Comparison of ENCODE assay signal across 8 cellular contexts in the genomic region with DNA sequence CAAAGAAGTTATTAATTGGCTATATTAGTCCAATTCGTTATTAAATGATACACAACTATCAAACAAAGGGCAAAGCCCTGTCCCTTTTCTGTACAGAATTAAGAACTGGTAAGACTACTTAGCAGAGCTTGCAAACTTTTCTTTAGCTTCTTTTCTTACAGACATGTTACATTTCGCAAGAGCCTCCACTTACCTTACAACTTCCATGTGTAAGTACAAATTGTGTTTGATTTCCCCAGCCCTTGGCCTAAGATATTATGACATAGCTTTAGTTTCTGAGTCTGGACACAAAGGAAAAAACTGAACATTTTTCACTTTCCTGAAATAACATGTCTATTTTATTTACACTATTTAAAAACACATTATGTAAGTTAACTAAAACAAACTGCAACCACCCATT. TPM values are rescaled to one million over a fixed set of nuclear protein-coding genes. Genes with fewer than 3 reads are reported as not detected.
DNase-seq lines count a peak whose midpoint lies in the region; TF ChIP-seq lines count a peak whose summit lies in the region.

No MANE protein-coding gene starts in this region.

- no peak overlapping the region for H3K27ac Mint-ChIP-seq in neural progenitor cell

- peaks cover 0 to 23% (median 7%) of the 10 kb centered on the region in 11 experiments; a peak in 9 of 22 replicates for H3K36me3 ChIP-seq in BLaER1 treated with 17β-estradiol and CSF1 and Interleukin-3, amounts not matched to agents 10 nM and 100 nM
- no peaks in the 10 kb centered on the region for H3K36me3 ChIP-seq in duodenal mucosa (ENCODE audit: control insufficient read depth in 1 of 2, insufficient read depth in 2 of 2, low read length in 2 of 2)
- no peaks in the 10 kb centered on the region for H3K36me3 ChIP-seq in neural progenitor cell
- peaks cover 9% of the 10 kb centered on the region for H3K36me3 ChIP-seq in WERI-Rb-1

- peak overlapping the region in 8 of 11 experiments; percentile 91 to 99 (median 96); a peak in 13 of 22 replicates for H3K27ac ChIP-seq in BLaER1 treated with 17β-estradiol and CSF1 and Interleukin-3, amounts not matched to agents 10 nM and 100 nM
- H3K27ac ChIP-seq in duodenal mucosa (ENCODE audit: low read depth, low read length) (no peak overlapping the region), neural progenitor cell (no peak overlapping the region), WERI-Rb-1 (no peak overlapping the region)

- TF ChIP-seq CTCF in neural progenitor cell (IDR thresholded peaks at IDR 0.05) (no peak), WERI-Rb-1 (IDR thresholded peaks at IDR 0.05; ENCODE audit: low read depth, low read length) (no peak)

- H3K9me3 ChIP-seq in BLaER1 treated with 17β-estradiol and CSF1 and Interleukin-3, amounts not matched to agents 10 nM and 100 nM (replicated peaks in 1 of 11), result no peaks in the 10 kb centered on the region
- no peaks in the 10 kb centered on the region for H3K9me3 ChIP-seq in duodenal mucosa (ENCODE audit: control insufficient read depth in 1 of 2, low read length in 2 of 2)
- H3K9me3 ChIP-seq in neural progenitor cell (ENCODE audit: low read depth), result no peaks in the 10 kb centered on the region
- no peaks in the 10 kb centered on the region for H3K9me3 ChIP-seq in WERI-Rb-1 (ENCODE audit: severe bottlenecking)

- peak overlapping the region; percentile 66 to 82 (median 78); a peak in 19 of 20 replicates for H3K4me3 ChIP-seq in BLaER1 treated with 17β-estradiol and CSF1 and Interleukin-3, amounts not matched to agents 10 nM and 100 nM
- peak overlapping the region; percentile 91 to 98 for H3K4me3 ChIP-seq in duodenal mucosa (ENCODE audit: low read depth in 1 of 2, low read length in 2 of 2)
- peak overlapping the region; percentile 91 for H3K4me3 ChIP-seq in neural progenitor cell
- no peak overlapping the region for H3K4me3 ChIP-seq in WERI-Rb-1 (ENCODE audit: low read depth, low read length)

- H3K9ac ChIP-seq in BLaER1 treated with 17β-estradiol and CSF1 and Interleukin-3, amounts not matched to agents 10 nM and 100 nM, result peak overlapping the region; percentile 25 to 98 (median 95); a peak in 20 of 22 replicates
- H3K9ac ChIP-seq in duodenal mucosa (ENCODE audit: low read depth in 1 of 2, low read length in 2 of 2) (peak overlapping the region; percentile 84 to 97), neural progenitor cell (peak overlapping the region; percentile 33)

- no peak overlapping the region for H2AFZ ChIP-seq in neural progenitor cell (replicated peaks)

- peaks cover 33% of the 10 kb centered on the region for H3K4me1 Mint-ChIP-seq in neural progenitor cell

- no peaks in the 10 kb centered on the region for H3K9me3 Mint-ChIP-seq in neural progenitor cell

- no peaks in the 10 kb centered on the region for H3K27me3 ChIP-seq in BLaER1 treated with 17β-estradiol and CSF1 and Interleukin-3, amounts not matched to agents 10 nM and 100 nM
- no peaks in the 10 kb centered on the region for H3K27me3 ChIP-seq in duodenal mucosa (ENCODE audit: control insufficient read depth in 1 of 2, insufficient read depth in 2 of 2, low read length in 2 of 2)
- no peaks in the 10 kb centered on the region for H3K27me3 ChIP-seq in neural progenitor cell
- no peaks in the 10 kb centered on the region for H3K27me3 ChIP-seq in WERI-Rb-1 (ENCODE audit: insufficient read depth, low read depth, severe bottlenecking)

- H3K79me2 ChIP-seq in neural progenitor cell (ENCODE audit: low read depth), result peaks cover 59% of the 10 kb centered on the region

- H3K36me3 Mint-ChIP-seq in neural progenitor cell, result peaks cover 5% of the 10 kb centered on the region

- peak overlapping the region; percentile 92 for H3K4me3 Mint-ChIP-seq in neural progenitor cell

- H3K4me2 ChIP-seq in BLaER1 treated with 17β-estradiol and CSF1 and Interleukin-3, amounts not matched to agents 10 nM and 100 nM, result peak overlapping the region; percentile 84 to 99 (median 95)
- peak overlapping the region; percentile 76 for H3K4me2 ChIP-seq in neural progenitor cell

- DNase-seq in MV-4-11 (lab: John Stamatoyannopoulos, UW) (peak; percentile 2), neural progenitor cell (ENCODE audit: low spot score) (no peak), COLO668 (lab: John Stamatoyannopoulos, UW; ENCODE audit: unreplicated experiment) (no peak), WERI-Rb-1 (no peak)
- DNase-seq in stimulated activated CD4-positive, alpha-beta T cell treated with anti-CD3 and anti-CD28 coated beads, Interleukin-15, amount 100 ng/mL, for 24 hours, result no peak
- no peak for DNase-seq in activated CD8-positive, alpha-beta memory T cell treated with anti-CD3 and anti-CD28 coated beads, Interleukin-2, amount 50 U/mL, for 4 hours

- no peaks in the 10 kb centered on the region for H3K27me3 Mint-ChIP-seq in neural progenitor cell (ENCODE audit: insufficient read depth, low read depth)

- H3F3A ChIP-seq in neural progenitor cell (ENCODE audit: low read depth), result peaks cover 18% of the 10 kb centered on the region

- peaks cover 0 to 15% (median 0%) of the 10 kb centered on the region in 11 experiments; a peak in 5 of 22 replicates for H4K20me1 ChIP-seq in BLaER1 treated with 17β-estradiol and CSF1 and Interleukin-3, amounts not matched to agents 10 nM and 100 nM
- H4K20me1 ChIP-seq in neural progenitor cell (ENCODE audit: low read depth), result no peaks in the 10 kb centered on the region

- H3K4me1 ChIP-seq in BLaER1 treated with 17β-estradiol and CSF1 and Interleukin-3, amounts not matched to agents 10 nM and 100 nM, result peaks cover 45 to 63% (median 50%) of the 10 kb centered on the region in 10 experiments
- peaks cover 22 to 33% of the 10 kb centered on the region in 2 donors for H3K4me1 ChIP-seq in duodenal mucosa (ENCODE audit: control insufficient read depth in 1 of 2, insufficient read depth in 2 of 2, low read length in 2 of 2)
- H3K4me1 ChIP-seq in neural progenitor cell, result peaks cover 28% of the 10 kb centered on the region

RNA-seq across cellular contexts. Expression of a gene that starts 1.7 kb away (rescaled TPM):
- 12.7 and 15.9 TPM in 2 replicates for total RNA-seq in neural progenitor cell (ENCODE audit: low replicate concordance)

RNA-seq across cellular contexts. Expression of a gene that starts 51.4 kb away (rescaled TPM):
- 461 and 715 TPM in 2 replicates for total RNA-seq in neural progenitor cell (ENCODE audit: low replicate concordance)

Comparison
In these comparisons a context has a peak if more than half of its experiments do, and no peak if none do; other contexts are left out.
1. H3K27ac ChIP-seq: peak in BLaER1 treated with 17β-estradiol and CSF1 and Interleukin-3, amounts not matched to agents 10 nM and 100 nM (8 of 11); none in duodenal mucosa (single experiment), neural progenitor cell (single experiment) and WERI-Rb-1 (single experiment).
2. H3K9ac ChIP-seq: peak in every context shown above with its lines; median percentile 95 in BLaER1 treated with 17β-estradiol and CSF1 and Interleukin-3, amounts not matched to agents 10 nM and 100 nM; 90 in duodenal mucosa; 33 in neural progenitor cell.